Comparison of ENCODE assay signal across 18 cellular contexts in the genomic region with DNA sequence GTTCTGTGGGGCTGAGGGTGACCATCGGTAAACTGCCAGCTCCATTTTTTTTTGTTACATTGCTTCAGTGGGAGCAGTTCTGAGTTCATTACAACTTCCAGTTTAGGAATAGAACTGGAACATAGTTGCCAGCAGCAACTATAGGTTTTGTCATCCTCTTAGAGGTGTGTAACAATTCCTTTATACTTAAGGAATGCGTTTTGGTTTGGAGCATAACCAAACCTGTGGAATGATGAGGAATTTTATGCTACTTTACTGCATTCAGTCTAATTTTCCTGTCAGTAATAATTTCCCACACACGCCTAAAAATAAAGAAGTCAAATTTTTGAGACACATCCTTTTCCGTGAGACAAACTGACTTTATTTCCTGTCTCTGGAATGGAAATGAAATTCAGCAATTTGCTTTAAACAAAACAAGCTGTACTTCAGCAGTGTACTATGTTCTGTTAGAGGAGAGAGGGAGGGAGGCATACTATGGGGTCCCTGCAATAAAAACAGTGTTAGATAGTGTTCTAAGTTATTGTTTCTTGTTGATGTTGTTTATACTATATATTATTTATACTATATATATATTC. TPM values are rescaled to one million over a fixed set of nuclear protein-coding genes. Genes with fewer than 3 reads are reported as not detected.
DNase-seq lines count a peak whose midpoint lies in the region; FAIRE-seq and TF ChIP-seq lines count a peak whose summit lies in the region.
"Had no signal": no experiment of that assay in that cellular context is flagged by ENCODE, and none has a peak within 500 bp of the region (broad histone marks: within the 10 kb centered on the region; RNA-seq: fewer than 3 reads in every experiment).

No MANE protein-coding gene starts in this region.

- no peak overlapping the region for H2BK12ac ChIP-seq in trophoblast cell (ENCODE audit: low read length)

- H3K27ac ChIP-seq in keratinocyte (ENCODE audit: control insufficient read depth, insufficient read depth, low read length), result no peak overlapping the region
- H3K27ac ChIP-seq in trophoblast cell (ENCODE audit: low read depth, low read length), result no peak overlapping the region

- H3K79me2 ChIP-seq in keratinocyte (ENCODE audit: control insufficient read depth, insufficient read depth, low read length) (no peaks in the 10 kb centered on the region), trophoblast cell (ENCODE audit: control insufficient read depth, insufficient read depth, low read length, poor library complexity) (no peaks in the 10 kb centered on the region)

- no peak overlapping the region for H4K12ac ChIP-seq in trophoblast cell (ENCODE audit: low read depth, low read length)

- H3K4me3 Mint-ChIP-seq in nephron progenitor cell, result no peak overlapping the region

- H3K27me3 Mint-ChIP-seq in nephron progenitor cell (ENCODE audit: low read depth, poor library complexity), result peaks cover 25% of the 10 kb centered on the region

- no peaks in the 10 kb centered on the region for H4K20me1 ChIP-seq in keratinocyte (ENCODE audit: control insufficient read depth, extremely low read depth, insufficient read depth, low read length)

- H3K9me3 Mint-ChIP-seq in nephron progenitor cell, result no peaks in the 10 kb centered on the region

- no peak overlapping the region for H2BK5ac ChIP-seq in trophoblast cell (ENCODE audit: low read depth, low read length, poor library complexity)

- no peaks in the 10 kb centered on the region for H3K36me3 Mint-ChIP-seq in nephron progenitor cell (ENCODE audit: low read depth)

- H3K4me1 ChIP-seq in keratinocyte (ENCODE audit: control insufficient read depth, extremely low read depth, insufficient read depth, low read length) (peaks cover 8% of the 10 kb centered on the region), trophoblast cell (ENCODE audit: control insufficient read depth in 1 of 2, insufficient read depth in 2 of 2, low read length in 2 of 2) (no peaks in the 10 kb centered on the region)

- H3K23ac ChIP-seq in trophoblast cell (ENCODE audit: low read length), result no peak overlapping the region

- no peak overlapping the region for H2AFZ ChIP-seq in keratinocyte (ENCODE audit: control insufficient read depth, low read length)
- H2AFZ ChIP-seq in trophoblast cell (ENCODE audit: insufficient read depth, low read length, poor library complexity), result no peak overlapping the region

- TF ChIP-seq CTCF in astrocyte of the cerebellum (IDR thresholded peaks at IDR 0.05; ENCODE audit: low read depth, low read length, missing control alignments) (no peak), keratinocyte (optimal IDR thresholded peaks at IDR 0.05 in 1 of 3, IDR thresholded peaks at IDR 0.05 in 1 of 3, conservative IDR thresholded peaks at IDR 0.05 in 1 of 3; ENCODE audit: extremely low read depth in 1 of 3, insufficient read depth in 2 of 3, low read length in 3 of 3) (no peak), nephron progenitor cell (IDR thresholded peaks at IDR 0.05) (no peak)

- no peak overlapping the region for H4K8ac ChIP-seq in trophoblast cell (ENCODE audit: low read depth, low read length)

- H3K27ac Mint-ChIP-seq in nephron progenitor cell, result no peak overlapping the region

- no CpG with 5 or more reads among the region's 4 CpGs for WGBS in trophoblast cell (ENCODE audit: extremely low coverage, insufficient coverage, insufficient read length)

- H3K9ac ChIP-seq in keratinocyte (ENCODE audit: control insufficient read depth, extremely low read depth, insufficient read depth, low read length) (no peak overlapping the region), trophoblast cell (ENCODE audit: low read length) (no peak overlapping the region)

- no peak overlapping the region for H4K91ac ChIP-seq in trophoblast cell (ENCODE audit: low read depth, low read length)

- H3K9me3 ChIP-seq in keratinocyte (ENCODE audit: control insufficient read depth, low read depth, low read length) (no peaks in the 10 kb centered on the region), trophoblast cell (ENCODE audit: insufficient read depth, low read depth, low read length) (no peaks in the 10 kb centered on the region), MG63 (no peaks in the 10 kb centered on the region)

- H3K27me3 ChIP-seq in keratinocyte (ENCODE audit: control insufficient read depth, extremely low read depth, insufficient read depth, low read length) (no peaks in the 10 kb centered on the region), trophoblast cell (ENCODE audit: insufficient read depth, low read length) (no peaks in the 10 kb centered on the region), MG63 (no peaks in the 10 kb centered on the region)

- no peaks in the 10 kb centered on the region for H3K4me1 Mint-ChIP-seq in nephron progenitor cell

- H3K4me3 ChIP-seq in astrocyte of the cerebellum (ENCODE audit: low read depth, low read length) (no peak overlapping the region), keratinocyte (ENCODE audit: control insufficient read depth in 2 of 3, extremely low read depth in 1 of 3, insufficient read depth in 2 of 3, low read depth in 1 of 3, low read length in 3 of 3) (no peak overlapping the region), trophoblast cell (ENCODE audit: low read depth, low read length) (no peak overlapping the region), MG63 (no peak overlapping the region)

- H3K9me1 ChIP-seq in keratinocyte (ENCODE audit: control insufficient read depth, extremely low read depth, insufficient read depth, low read length), result no peaks in the 10 kb centered on the region

- H2AK5ac ChIP-seq in trophoblast cell (ENCODE audit: low read length), result no peak overlapping the region

- DNase-seq in AG08395 (ENCODE audit: low spot score) (peak; percentile 40), GM03348 (ENCODE audit: low spot score) (peak; percentile 24), astrocyte of the cerebellum (ENCODE audit: low read depth) (peak; percentile 29), keratinocyte (ENCODE audit: low read depth, low spot score) (no peak), nephron progenitor cell (no peak), trophoblast cell (no peak), cerebellar nuclear complex (lab: John Stamatoyannopoulos, UW) (no peak), MG63 (no peak)
- DNase-seq: COR-L47, H7, NCI-H1417 treated with DMSO at 0.1 percent for 48 hours, NCI-H2029 treated with DMSO at 0.1 percent for 48 hours, NCI-H510A, NCI-H774 had no signal

- H2BK120ac ChIP-seq in trophoblast cell (ENCODE audit: insufficient read depth, low read length, poor library complexity), result no peak overlapping the region

- in situ Hi-C loops in astrocyte of the cerebellum (cut with HindIII; ENCODE audit: low sequenced_read_pairs), result no loop called here

- H3K14ac ChIP-seq in trophoblast cell (ENCODE audit: low read length), result no peak overlapping the region

- H3K36me3 ChIP-seq in keratinocyte (ENCODE audit: control insufficient read depth in 2 of 2, extremely low read depth in 1 of 2, insufficient read depth in 2 of 2, low read length in 2 of 2), result no peaks in the 10 kb centered on the region
- no peaks in the 10 kb centered on the region for H3K36me3 ChIP-seq in trophoblast cell (ENCODE audit: control insufficient read depth in 1 of 2, insufficient read depth in 2 of 2, low read length in 2 of 2)
- no peaks in the 10 kb centered on the region for H3K36me3 ChIP-seq in MG63

- H3K4me2 ChIP-seq in keratinocyte (ENCODE audit: control insufficient read depth, extremely low read depth, insufficient read depth, low read depth, low read length) (no peak overlapping the region), trophoblast cell (ENCODE audit: low read length) (no peak overlapping the region)

- dilution Hi-C loops in keratinocyte (cut with MboI; ENCODE audit: extremely low pct_ligation_motif_present, low sequenced_read_pairs), result no loop called here

- H3K4ac ChIP-seq in trophoblast cell (ENCODE audit: low read depth, low read length), result no peak overlapping the region

- no peaks in the 10 kb centered on the region for H3K79me1 ChIP-seq in trophoblast cell (ENCODE audit: low read length)

- FAIRE-seq in keratinocyte (lab: Jason Lieb, UNC), result peak; percentile 53
- FAIRE-seq: GM19239 had no signal

- H3K18ac ChIP-seq in trophoblast cell (ENCODE audit: low read length), result no peak overlapping the region

RNA-seq across cellular contexts. Expression of gene AMPD1, which starts 4.8 kb away (rescaled TPM):
- not detected in 3 replicates for polyA plus RNA-seq in keratinocyte
- not detected for polyA plus RNA-seq in keratinocyte (2011; ENCODE audit: low read depth)
- polyA plus RNA-seq in keratinocyte (2011; cell fraction: cytosol; rRNA removed), result not detected in 2 replicates
- not detected in 2 replicates for polyA plus RNA-seq in keratinocyte (2011; cell fraction: nucleus; rRNA removed)
- polyA plus RNA-seq in keratinocyte (2012; ENCODE audit: low replicate concordance), result not detected in 2 replicates
- not detected in 3 replicates for polyA minus RNA-seq in keratinocyte
- polyA minus RNA-seq in keratinocyte (2011; cell fraction: cytosol; rRNA and poly(A)+ RNA removed), result not detected
- polyA minus RNA-seq in keratinocyte (2011; cell fraction: nucleus; rRNA and poly(A)+ RNA removed), result 0.78 TPM in 1 of 2 replicates, not detected in the other
- polyA plus RNA-seq in trophoblast cell (2013), result 0.07 and 0.22 TPM in 2 replicates
- total RNA-seq in MG63 (2014; rRNA removed; shearing (Covaris generic); ENCODE audit: low replicate concordance), result not detected in 2 replicates
- total RNA-seq: A172, HT1080, Right ventricle myocardium inferior had no signal

RNA-seq across cellular contexts. Expression of gene NRAS, which starts 16.5 kb away (rescaled TPM):
- polyA plus RNA-seq in keratinocyte, result 24.5 to 49.5 TPM (median 42.1 TPM) in 3 replicates
- 8.8 TPM for polyA plus RNA-seq in keratinocyte (2011; ENCODE audit: low read depth)
- polyA plus RNA-seq in keratinocyte (2011; cell fraction: cytosol; rRNA removed), result 21.8 and 43.9 TPM in 2 replicates
- 14.3 and 18.5 TPM in 2 replicates for polyA plus RNA-seq in keratinocyte (2011; cell fraction: nucleus; rRNA removed)
- polyA plus RNA-seq in keratinocyte (2012; ENCODE audit: low replicate concordance), result 14.6 and 36.7 TPM in 2 replicates
- 17.6 to 68.7 TPM (median 32.0 TPM) in 3 replicates for polyA minus RNA-seq in keratinocyte
- 29.4 TPM for polyA minus RNA-seq in keratinocyte (2011; cell fraction: cytosol; rRNA and poly(A)+ RNA removed)
- 11.4 and 22.3 TPM in 2 replicates for polyA minus RNA-seq in keratinocyte (2011; cell fraction: nucleus; rRNA and poly(A)+ RNA removed)
- polyA plus RNA-seq in trophoblast cell (2013), result 71.3 and 73.2 TPM in 2 replicates
- 77.3 and 111 TPM in 2 replicates for total RNA-seq in MG63 (2014; rRNA removed; shearing (Covaris generic); ENCODE audit: low replicate concordance)

RNA-seq across cellular contexts. Expression of gene DENND2C, which starts 30.3 kb away (rescaled TPM):
- polyA plus RNA-seq in keratinocyte, result 5.9 to 11.3 TPM (median 9.5 TPM) in 3 replicates
- polyA plus RNA-seq in keratinocyte (2011; ENCODE audit: low read depth), result 15.9 TPM
- 3.5 and 6.6 TPM in 2 replicates for polyA plus RNA-seq in keratinocyte (2011; cell fraction: cytosol; rRNA removed)
- polyA plus RNA-seq in keratinocyte (2011; cell fraction: nucleus; rRNA removed), result 12.4 and 15.9 TPM in 2 replicates
- 5.9 and 43.0 TPM in 2 replicates for polyA plus RNA-seq in keratinocyte (2012; ENCODE audit: low replicate concordance)
- 6.0 to 19.8 TPM (median 18.2 TPM) in 3 replicates for polyA minus RNA-seq in keratinocyte
- polyA minus RNA-seq in keratinocyte (2011; cell fraction: cytosol; rRNA and poly(A)+ RNA removed), result 6.7 TPM
- 10.0 and 22.1 TPM in 2 replicates for polyA minus RNA-seq in keratinocyte (2011; cell fraction: nucleus; rRNA and poly(A)+ RNA removed)
- 0.42 and 0.46 TPM in 2 replicates for polyA plus RNA-seq in trophoblast cell (2013)
- 1.7 and 1.8 TPM in 2 replicates for total RNA-seq in MG63 (2014; rRNA removed; shearing (Covaris generic); ENCODE audit: low replicate concordance)

RNA-seq across cellular contexts. Expression of gene CSDE1, which starts 57.7 kb away (rescaled TPM):
- 190 to 268 TPM (median 249 TPM) in 3 replicates for polyA plus RNA-seq in keratinocyte
- 315 TPM for polyA plus RNA-seq in keratinocyte (2011; ENCODE audit: low read depth)
- 212 and 299 TPM in 2 replicates for polyA plus RNA-seq in keratinocyte (2011; cell fraction: cytosol; rRNA removed)
- 156 and 198 TPM in 2 replicates for polyA plus RNA-seq in keratinocyte (2011; cell fraction: nucleus; rRNA removed)
- polyA plus RNA-seq in keratinocyte (2012; ENCODE audit: low replicate concordance), result 260 and 325 TPM in 2 replicates
- 123 to 484 TPM (median 383 TPM) in 3 replicates for polyA minus RNA-seq in keratinocyte
- polyA minus RNA-seq in keratinocyte (2011; cell fraction: cytosol; rRNA and poly(A)+ RNA removed), result 439 TPM
- 105 and 185 TPM in 2 replicates for polyA minus RNA-seq in keratinocyte (2011; cell fraction: nucleus; rRNA and poly(A)+ RNA removed)
- polyA plus RNA-seq in trophoblast cell (2013), result 405 and 420 TPM in 2 replicates
- 267 and 273 TPM in 2 replicates for total RNA-seq in MG63 (2014; rRNA removed; shearing (Covaris generic); ENCODE audit: low replicate concordance)

Comparison
In these comparisons a context has a peak if more than half of its experiments do, and no peak if none do; other contexts are left out.
1. DNase-seq: peak in AG08395 (single experiment), GM03348 (single experiment) and astrocyte of the cerebellum (single experiment); none in keratinocyte (single experiment), nephron progenitor cell (single experiment), trophoblast cell (0 of 2), cerebellar nuclear complex (0 of 2) and MG63 (single experiment).